In genomic region chr12:53622724-53623123, GRCh38 we compare ENCODE assay signal across 1 cellular context.
TF ChIP-seq lines count a peak whose summit lies in the region.

No MANE protein-coding gene starts in this region.

TF ChIP-seq in A549, 52 proteins besides CTCF, POLR2A, EP300 and RAD21 (continued from another document):
- no peak for TF ChIP-seq PBX3 (IDR thresholded peaks at IDR 0.05)
- TF ChIP-seq NFE2L2 (conservative IDR thresholded peaks at IDR 0.05; ENCODE audit: low read length), result no peak
